8 cellular contexts compared by ENCODE assay signal in the genomic region with DNA sequence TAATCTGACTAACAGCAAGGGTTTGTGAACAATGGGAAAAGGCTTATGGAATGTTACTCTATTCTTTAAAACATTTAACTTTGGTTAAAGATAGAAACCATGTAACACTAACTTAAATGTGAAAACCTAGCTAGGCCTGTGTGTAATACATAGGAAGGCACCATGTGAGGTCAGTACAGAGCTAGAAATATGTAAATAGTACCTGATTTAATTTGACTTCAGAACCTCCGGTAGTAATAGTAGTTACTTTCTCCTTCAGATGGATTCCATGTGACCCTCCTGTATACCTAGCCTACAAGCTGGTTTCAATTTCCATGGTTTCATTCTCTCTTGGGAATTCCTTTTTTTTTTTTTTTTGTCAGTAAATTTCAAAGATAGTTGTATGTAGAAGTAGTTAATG. TPM values are rescaled to one million over a fixed set of nuclear protein-coding genes. Genes with fewer than 3 reads are reported as not detected.
A peak's percentile ranks its signal among the peaks of the same experiment; 100 is the strongest.
DNase-seq lines count a peak whose midpoint lies in the region; ATAC-seq and TF ChIP-seq lines count a peak whose summit lies in the region.

No MANE protein-coding gene starts in this region.

- H3K4me3 Mint-ChIP-seq in activated CD4-positive, alpha-beta T cell treated with anti-CD3 and anti-CD28 coated beads, Interleukin-2, amount 10 ng/mL, durations not matched to agents 24 days and 14 days = peak overlapping the region; percentile 99
- H3K4me3 Mint-ChIP-seq in type B pancreatic cell = peak overlapping the region; percentile 96

- peaks cover 25% of the 10 kb centered on the region for H3K4me1 ChIP-seq in PC-9 (replicated peaks; ENCODE audit: insufficient read depth)

- peak overlapping the region; percentile 100; the same call in 1 of the 2 replicates for H2AFZ ChIP-seq in PC-9

- no peaks in the 10 kb centered on the region for H3K9me2 ChIP-seq in PC-9 (ENCODE audit: insufficient read depth)

- H3K27ac Mint-ChIP-seq in activated CD4-positive, alpha-beta T cell treated with anti-CD3 and anti-CD28 coated beads, Interleukin-2, amount 10 ng/mL, durations not matched to agents 24 days and 14 days = peak overlapping the region; percentile 94
- peak overlapping the region; percentile 96 for H3K27ac Mint-ChIP-seq in type B pancreatic cell

- peaks cover 6% of the 10 kb centered on the region; the same call in 1 of the 2 replicates for H3F3A ChIP-seq in PC-9 (ENCODE audit: insufficient read depth, low read depth)

- no peaks in the 10 kb centered on the region for H3K9me3 ChIP-seq in PC-9 (ENCODE audit: insufficient read depth, low read depth)

- TF ChIP-seq CTCF in PC-9 (conservative IDR thresholded peaks at IDR 0.05) (peak; percentile 75), coronary artery (IDR thresholded peaks at IDR 0.05) (no peak), type B pancreatic cell (conservative IDR thresholded peaks at IDR 0.05) (peak; percentile 68)

- TSS peak; percentile 18 for BruUV-seq in PC-9 (replicated peaks; lab: Mats Ljungman, UMichigan)

- H3K79me2 ChIP-seq in PC-9 (ENCODE audit: low read depth) = peaks cover 62% of the 10 kb centered on the region

- ATAC-seq in GM21723 (IDR thresholded peaks at IDR 0.05; ENCODE audit: unreplicated experiment) = peak; percentile 70

- POLR2A ChIA-PET in PC-9 (lab: Charles Lee; ENCODE audit: unreplicated experiment) = interaction anchor here (0.5 to 0.7 kb wide), 3 partner anchors 158 to 558 kb away, joined by 4 to 9 read pairs (median 6); no protein-coding TSS in a partner anchor

- peaks cover 27% of the 10 kb centered on the region for H3K36me3 Mint-ChIP-seq in activated CD4-positive, alpha-beta T cell treated with anti-CD3 and anti-CD28 coated beads, Interleukin-2, amount 10 ng/mL, durations not matched to agents 24 days and 14 days (ENCODE audit: low read depth)
- peaks cover 23% of the 10 kb centered on the region for H3K36me3 Mint-ChIP-seq in type B pancreatic cell

- CTCF ChIA-PET in PC-9 (lab: Charles Lee) = interaction anchor here (0.7 to 1.0 kb wide), 4 partner anchors 18 to 256 kb away, joined by 3 to 6 read pairs (median 4); no protein-coding TSS in a partner anchor

- H3K4me2 ChIP-seq in PC-9 = peak overlapping the region; percentile 89

- H3K4me3 ChIP-seq in PC-9 = peak overlapping the region; percentile 87
- H3K4me3 ChIP-seq in coronary artery = peak overlapping the region; percentile 98

- peaks cover 37% of the 10 kb centered on the region for H3K4me1 Mint-ChIP-seq in activated CD4-positive, alpha-beta T cell treated with anti-CD3 and anti-CD28 coated beads, Interleukin-2, amount 10 ng/mL, durations not matched to agents 24 days and 14 days
- peaks cover 6% of the 10 kb centered on the region for H3K4me1 Mint-ChIP-seq in type B pancreatic cell (ENCODE audit: unreplicated experiment)

- H3K27ac ChIP-seq in PC-9 (peak overlapping the region; percentile 58), coronary artery (peak overlapping the region in 1 of 2 donors; percentile 82)

- peaks cover 26% of the 10 kb centered on the region for H3K36me3 ChIP-seq in PC-9 (ENCODE audit: low read depth)

- H3K27me3 ChIP-seq in PC-9 (ENCODE audit: insufficient read depth, low read depth) = no peaks in the 10 kb centered on the region

- H3K27me3 Mint-ChIP-seq in activated CD4-positive, alpha-beta T cell treated with anti-CD3 and anti-CD28 coated beads, Interleukin-2, amount 10 ng/mL, durations not matched to agents 24 days and 14 days = no peaks in the 10 kb centered on the region
- no peaks in the 10 kb centered on the region for H3K27me3 Mint-ChIP-seq in type B pancreatic cell

- peak; percentile 66 for DNase-seq in activated CD4-positive, alpha-beta T cell treated with anti-CD3 and anti-CD28 coated beads, Interleukin-2, amount 10 ng/mL, durations not matched to agents 24 days and 14 days
- DNase-seq in activated CD4-positive, alpha-beta T cell treated with anti-CD3 and anti-CD28 coated beads, Interleukin-2, amount 50 U/mL, for 1 hour = no peak
- DNase-seq in HuH-7.5 (ENCODE audit: low spot score) = peak; percentile 37
- DNase-seq in PC-9 = peak in 1 of 2 experiments; percentile 71
- no peak for DNase-seq in coronary artery (ENCODE audit: low spot score)
- peak; percentile 80 to 86 for DNase-seq in lung microvascular endothelial cell (ENCODE audit: low read depth in 2 of 2)
- DNase-seq in type B pancreatic cell (ENCODE audit: extremely low spot score, unreplicated experiment) = no peak

- intact Hi-C loops in activated CD4-positive, alpha-beta T cell treated with anti-CD3 and anti-CD28 coated beads, Interleukin-2, amount 10 ng/mL, durations not matched to agents 24 days and 14 days (cut with micrococcal nuclease) = loop anchor here (5.0 kb wide), 2 partner anchors 57 to 267 kb away; a partner anchor contains a TSS
- intact Hi-C loops in PC-9 (cut with micrococcal nuclease; ENCODE audit: unreplicated experiment) = no loop called here

- H3K9me3 Mint-ChIP-seq in activated CD4-positive, alpha-beta T cell treated with anti-CD3 and anti-CD28 coated beads, Interleukin-2, amount 10 ng/mL, durations not matched to agents 24 days and 14 days = no peaks in the 10 kb centered on the region
- no peaks in the 10 kb centered on the region for H3K9me3 Mint-ChIP-seq in type B pancreatic cell

- H4K20me1 ChIP-seq in PC-9 (ENCODE audit: insufficient read depth) = peaks cover 37% of the 10 kb centered on the region

RNA-seq across cellular contexts. Expression of a gene that starts 1.3 kb away (rescaled TPM):
- 63.7 and 64.3 TPM in 2 replicates for total RNA-seq in activated CD4-positive, alpha-beta T cell treated with anti-CD3 and anti-CD28 coated beads, Interleukin-2, amount 10 ng/mL, durations not matched to agents 24 days and 14 days
- total RNA-seq in PC-9 (2021) (31.7 and 38.6 TPM in 2 replicates), lung microvascular endothelial cell (22.6 and 27.0 TPM in 2 replicates), type B pancreatic cell (ENCODE audit: low replicate concordance) (39.4 and 67.8 TPM in 2 replicates)

Comparison
In these comparisons a context has a peak if more than half of its experiments do, and no peak if none do; other contexts are left out.
1. DNase-seq: peak in activated CD4-positive, alpha-beta T cell treated with anti-CD3 and anti-CD28 coated beads, Interleukin-2, amount 10 ng/mL, durations not matched to agents 24 days and 14 days (single experiment), HuH-7.5 (single experiment) and lung microvascular endothelial cell (2 of 2); none in activated CD4-positive, alpha-beta T cell treated with anti-CD3 and anti-CD28 coated beads, Interleukin-2, amount 50 U/mL, for 1 hour (single experiment), coronary artery (single experiment) and type B pancreatic cell (single experiment).